ENCODE assay signal across 35 cellular contexts in the genomic region with DNA sequence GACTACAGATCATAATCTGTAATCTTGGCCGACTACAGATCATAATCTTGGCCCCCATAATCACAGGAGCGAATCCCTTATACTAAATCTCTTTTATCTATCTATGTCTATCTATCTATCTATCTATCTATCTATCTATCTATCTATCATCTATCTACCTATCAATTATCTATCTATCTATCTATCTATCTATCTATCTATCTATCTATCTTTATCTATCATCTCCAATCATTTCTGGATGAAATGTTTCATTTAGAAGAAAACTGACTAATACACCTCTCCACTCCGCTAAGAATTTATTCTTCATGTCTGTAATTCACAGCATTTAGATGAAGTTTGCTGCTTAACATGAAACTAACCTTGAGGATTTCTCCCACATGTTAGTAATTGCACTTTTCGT.
"Had no signal": no experiment of that assay in that cellular context is flagged by ENCODE, and none has a peak within 500 bp of the region (broad histone marks: within the 10 kb centered on the region; RNA-seq: fewer than 3 reads in every experiment).

No MANE protein-coding gene starts in this region.

- DNase-seq: Karpas-422, Kasumi-1, MG63, MM.1S, MV-4-11, NCI-H1048, NCI-H1092, NCI-H1092 treated with DMSO at 0.1 percent for 48 hours, NCI-H1105, NCI-H1105 treated with DMSO at 0.1 percent for 48 hours, NCI-H1417, NCI-H1417 treated with DMSO at 0.1 percent for 48 hours, NCI-H1436, NCI-H1436 treated with DMSO at 0.1 percent for 48 hours, NCI-H146, NCI-H1694, NCI-H1694 treated with DMSO at 0.1 percent for 48 hours, NCI-H187, NCI-H187 treated with DMSO at 0.1 percent for 48 hours, NCI-H1930, NCI-H2029, NCI-H2029 treated with DMSO at 0.1 percent for 48 hours, NCI-H2081, NCI-H2081 treated with DMSO at 0.1 percent for 48 hours, NCI-H2107, NCI-H2171, NCI-H2171 treated with DMSO at 0.1 percent for 48 hours, NCI-H2227 treated with DMSO at 0.1 percent for 48 hours, NCI-H226, NCI-H345, NCI-H446, NCI-H446 treated with DMSO at 0.1 percent for 48 hours, NCI-H510A, NCI-H510A treated with DMSO at 0.1 percent for 48 hours, NCI-H524 had no signal

- H3K9me3 ChIP-seq: MG63 had no signal

- H3K36me3 ChIP-seq: MG63 had no signal

- H3K27me3 ChIP-seq: MG63 had no signal

- H3K4me3 ChIP-seq: MG63 had no signal
